9 cellular contexts compared by ENCODE assay signal in the genomic region with DNA sequence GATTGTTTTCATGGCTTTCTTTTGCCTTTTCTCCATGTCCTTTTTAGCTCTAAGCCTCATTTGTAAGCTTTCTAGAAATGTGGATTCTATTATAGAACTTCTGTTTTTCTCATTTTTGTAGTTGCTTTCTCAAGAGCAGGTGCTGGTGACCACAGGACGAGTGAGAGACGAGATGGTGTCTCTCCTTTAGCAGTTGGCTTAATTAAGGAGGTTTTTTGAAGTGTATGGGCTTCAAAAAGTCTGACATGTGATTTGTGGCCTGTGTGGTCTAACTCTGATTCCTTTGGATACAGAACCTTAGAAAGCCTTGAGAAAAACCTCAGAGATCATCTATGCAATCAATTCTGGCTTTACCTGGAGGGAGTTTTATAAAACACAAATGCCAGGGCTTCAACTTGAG.
DNase-seq lines count a peak whose midpoint lies in the region; ATAC-seq lines count a peak whose summit lies in the region.
"Had no signal": no experiment of that assay in that cellular context is flagged by ENCODE, and none has a peak within 500 bp of the region (broad histone marks: within the 10 kb centered on the region; RNA-seq: fewer than 3 reads in every experiment).

No MANE protein-coding gene starts in this region.

- no peak overlapping the region for H3K4me3 ChIP-seq in right cardiac atrium (ENCODE audit: low read length)
- H3K4me3 ChIP-seq: right atrium auricular region had no signal

- peaks cover 3% of the 10 kb centered on the region for H3K4me1 ChIP-seq in right cardiac atrium (ENCODE audit: control insufficient read depth, insufficient read depth, low read length)
- H3K4me1 ChIP-seq: right atrium auricular region had no signal

- H3K9me3 ChIP-seq in right cardiac atrium (ENCODE audit: control insufficient read depth, low read length): no peaks in the 10 kb centered on the region
- H3K9me3 ChIP-seq: right atrium auricular region had no signal

- peak overlapping the region; percentile 70 for H3K4me3 Mint-ChIP-seq in memory B cell

- no peaks in the 10 kb centered on the region for H3K27me3 Mint-ChIP-seq in memory B cell

- ATAC-seq in GM18867 (IDR thresholded peaks at IDR 0.05; ENCODE audit: unreplicated experiment) (peak; percentile 66), GM21723 (IDR thresholded peaks at IDR 0.05; ENCODE audit: unreplicated experiment) (peak; percentile 73), HG03439 (IDR thresholded peaks at IDR 0.05; ENCODE audit: unreplicated experiment) (peak; percentile 61), memory B cell (ENCODE audit: low read depth) (peak; percentile 74), right cardiac atrium (no peak)

- H3K36me3 Mint-ChIP-seq in memory B cell: peaks cover 16% of the 10 kb centered on the region

- no peaks in the 10 kb centered on the region for H3K9me3 Mint-ChIP-seq in memory B cell

- DNase-seq in memory B cell (ENCODE audit: low spot score in 2 of 2): no peak
- DNase-seq in right cardiac atrium: no peak
- no peak for DNase-seq in AG08395 (ENCODE audit: low spot score)
- DNase-seq in foreskin melanocyte: no peak
- no peak for DNase-seq in activated CD4-positive, CD25-positive, alpha-beta regulatory T cell (lab: John Stamatoyannopoulos, UW)

- peak overlapping the region; percentile 98 for H3K27ac Mint-ChIP-seq in memory B cell

- intact Hi-C loops in right cardiac atrium (cut with DNase I): no loop called here

- no peaks in the 10 kb centered on the region for H3K27me3 ChIP-seq in right cardiac atrium (ENCODE audit: control insufficient read depth, insufficient read depth)
- H3K27me3 ChIP-seq: right atrium auricular region had no signal

- H3K27ac ChIP-seq in right cardiac atrium (ENCODE audit: low read length): no peak overlapping the region
- H3K27ac ChIP-seq: right atrium auricular region had no signal

- peaks cover 44% of the 10 kb centered on the region for H3K4me1 Mint-ChIP-seq in memory B cell

- 87% methylated on average over 2 of the region's 2 CpGs for WGBS in right cardiac atrium

Comparison
In these comparisons a context has a peak if more than half of its experiments do, and no peak if none do; other contexts are left out.
1. ATAC-seq: peak in GM18867 (single experiment), GM21723 (single experiment), HG03439 (single experiment) and memory B cell (single experiment); none in right cardiac atrium (0 of 2).